10 cellular contexts compared by ENCODE assay signal in genomic region chr3:15726043-15726442, GRCh38.
DNase-seq lines count a peak whose midpoint lies in the region; ATAC-seq, FAIRE-seq and TF ChIP-seq lines count a peak whose summit lies in the region.
"Had no signal": no experiment of that assay in that cellular context is flagged by ENCODE, and none has a peak within 500 bp of the region (broad histone marks: within the 10 kb centered on the region; RNA-seq: fewer than 3 reads in every experiment).

No MANE protein-coding gene starts in this region.

- peaks cover 6 to 8% of the 10 kb centered on the region in 2 experiments for H3K36me3 ChIP-seq in keratinocyte (ENCODE audit: control insufficient read depth in 2 of 2, extremely low read depth in 1 of 2, insufficient read depth in 2 of 2, low read length in 2 of 2)

- no peaks in the 10 kb centered on the region for H3K9me1 ChIP-seq in keratinocyte (ENCODE audit: control insufficient read depth, extremely low read depth, insufficient read depth, low read length)

- no peak for TF ChIP-seq CTCF in keratinocyte (optimal IDR thresholded peaks at IDR 0.05 in 1 of 3, IDR thresholded peaks at IDR 0.05 in 1 of 3, conservative IDR thresholded peaks at IDR 0.05 in 1 of 3; ENCODE audit: extremely low read depth in 1 of 3, insufficient read depth in 2 of 3, low read length in 3 of 3)

- H4K20me1 ChIP-seq in keratinocyte (ENCODE audit: control insufficient read depth, extremely low read depth, insufficient read depth, low read length), result no peaks in the 10 kb centered on the region

- H3K27me3 ChIP-seq in keratinocyte (ENCODE audit: control insufficient read depth, extremely low read depth, insufficient read depth, low read length), result no peaks in the 10 kb centered on the region

- H3K4me2 ChIP-seq in keratinocyte (ENCODE audit: control insufficient read depth, extremely low read depth, insufficient read depth, low read depth, low read length), result peak overlapping the region; percentile 53

- FAIRE-seq in keratinocyte (lab: Jason Lieb, UNC), result peak; percentile 83

- DNase-seq in keratinocyte (ENCODE audit: low read depth, low spot score) (no peak), NCI-H2196 (lab: John Stamatoyannopoulos, UW; ENCODE audit: unreplicated experiment) (no peak), NCI-H146 treated with DMSO at 0.1 percent for 48 hours (lab: John Stamatoyannopoulos, UW; ENCODE audit: unreplicated experiment) (no peak), NCI-H1105 (lab: John Stamatoyannopoulos, UW) (no peak), ureter (ENCODE audit: low spot score) (no peak)
- DNase-seq: T-cell had no signal

- H3K4me3 ChIP-seq in keratinocyte (ENCODE audit: control insufficient read depth in 2 of 3, extremely low read depth in 1 of 3, insufficient read depth in 2 of 3, low read depth in 1 of 3, low read length in 3 of 3), result peak overlapping the region in 1 of 3 experiments; percentile 3

- peak overlapping the region; percentile 1 for H2AFZ ChIP-seq in keratinocyte (ENCODE audit: control insufficient read depth, low read length)

- peaks cover 16% of the 10 kb centered on the region for H3K4me1 ChIP-seq in keratinocyte (ENCODE audit: control insufficient read depth, extremely low read depth, insufficient read depth, low read length)

- peak overlapping the region; percentile 56 for H3K27ac ChIP-seq in keratinocyte (ENCODE audit: control insufficient read depth, insufficient read depth, low read length)

- peak overlapping the region; percentile 20 for H3K9ac ChIP-seq in keratinocyte (ENCODE audit: control insufficient read depth, extremely low read depth, insufficient read depth, low read length)

- H3K9me3 ChIP-seq in keratinocyte (ENCODE audit: control insufficient read depth, low read depth, low read length), result no peaks in the 10 kb centered on the region

- dilution Hi-C loops in keratinocyte (cut with MboI; ENCODE audit: extremely low pct_ligation_motif_present, low sequenced_read_pairs), result no loop called here

- no peaks in the 10 kb centered on the region for H3K79me2 ChIP-seq in keratinocyte (ENCODE audit: control insufficient read depth, insufficient read depth, low read length)

- ATAC-seq in GM18867 (IDR thresholded peaks at IDR 0.05; ENCODE audit: unreplicated experiment) (peak; percentile 91), GM21723 (IDR thresholded peaks at IDR 0.05; ENCODE audit: unreplicated experiment) (peak; percentile 94), HG03565 (IDR thresholded peaks at IDR 0.05; ENCODE audit: unreplicated experiment) (peak; percentile 82)
- ATAC-seq: left lobe of liver, T-cell had no signal
